ENCODE assay signal across 15 cellular contexts in genomic region chr6:158825951-158826306, GRCh38. TPM values are rescaled to one million over a fixed set of nuclear protein-coding genes. Genes with fewer than 3 reads are reported as not detected.
DNase-seq lines count a peak whose midpoint lies in the region; ATAC-seq and TF ChIP-seq lines count a peak whose summit lies in the region.
"Had no signal": no experiment of that assay in that cellular context is flagged by ENCODE, and none has a peak within 500 bp of the region (broad histone marks: within the 10 kb centered on the region; RNA-seq: fewer than 3 reads in every experiment).

No MANE protein-coding gene starts in this region.

- WGBS in esophagus squamous epithelium, 2 donors = 59 to 70% methylated on average over 9 of the region's 9 CpGs

- POLR2A ChIA-PET in AG04450 (lab: Yijun Ruan, JAX) = interaction anchor here (0.6 kb wide), 1 partner anchor 63 kb away, joined by 3 read pairs; no protein-coding TSS in a partner anchor

- no peaks in the 10 kb centered on the region for H3K36me3 ChIP-seq in OCI-LY1 (ENCODE audit: insufficient read depth, low read length)
- H3K36me3 ChIP-seq in esophagus squamous epithelium = no peaks in the 10 kb centered on the region

- H4K20me1 ChIP-seq in OCI-LY1 (ENCODE audit: insufficient read depth, low read length) = no peaks in the 10 kb centered on the region

- no peak for TF ChIP-seq POLR2A in esophagus squamous epithelium (IDR thresholded peaks at IDR 0.05)

- H3K36me3 Mint-ChIP-seq in glutamatergic neuron (ENCODE audit: unreplicated experiment) (no peaks in the 10 kb centered on the region), nephron (ENCODE audit: low read depth) (no peaks in the 10 kb centered on the region)
- H3K36me3 Mint-ChIP-seq: natural killer cell had no signal

- peak; percentile 52 for DNase-seq in AG04450 (ENCODE audit: low read depth, low spot score)
- DNase-seq in glutamatergic neuron = no peak
- DNase-seq in esophagus squamous epithelium (lab: John Stamatoyannopoulos, UW) = no peak
- DNase-seq in coronary artery (ENCODE audit: low spot score) = no peak
- DNase-seq in stimulated activated naive CD4-positive, alpha-beta T cell treated with Interleukin-2 at 50 U/mL for 16 hours (lab: John Stamatoyannopoulos, UW) = no peak
- DNase-seq: activated effector memory CD4-positive, alpha-beta T cell treated with Interleukin-2 at 50 U/mL for 16 hours; natural killer cell; NCI-H146; NCI-H774; stimulated activated CD4-positive, alpha-beta T cell treated with anti-CD3 and anti-CD28 coated beads, Interleukin-15, amount 100 ng/mL, for 24 hours had no signal

- H3K4me1 Mint-ChIP-seq in glutamatergic neuron (ENCODE audit: low read depth, unreplicated experiment) (peaks cover 12% of the 10 kb centered on the region), nephron (peaks cover 10% of the 10 kb centered on the region)

- H3K27me3 ChIP-seq in AG04450 (ENCODE audit: control insufficient read depth, insufficient read depth, low read length) (no peaks in the 10 kb centered on the region), OCI-LY1 (ENCODE audit: insufficient read depth, low read length) (no peaks in the 10 kb centered on the region), esophagus squamous epithelium (no peaks in the 10 kb centered on the region)

- no peaks in the 10 kb centered on the region for H3K9me3 Mint-ChIP-seq in glutamatergic neuron (ENCODE audit: unreplicated experiment)
- H3K9me3 Mint-ChIP-seq in nephron = no peaks in the 10 kb centered on the region
- H3K9me3 Mint-ChIP-seq: natural killer cell had no signal

- H3K4me3 ChIP-seq in AG04450 (ENCODE audit: low read depth, low read length) = no peak overlapping the region
- no peak overlapping the region for H3K4me3 ChIP-seq in OCI-LY1 (ENCODE audit: low read depth, low read length, poor library complexity, severe bottlenecking)
- no peak overlapping the region for H3K4me3 ChIP-seq in esophagus squamous epithelium
- no peak overlapping the region for H3K4me3 ChIP-seq in coronary artery

- no peak overlapping the region for H2AFZ ChIP-seq in OCI-LY1 (ENCODE audit: low read length)

- H3K79me2 ChIP-seq in OCI-LY1 (ENCODE audit: insufficient read depth, low read length) = no peaks in the 10 kb centered on the region

- H3K27ac ChIP-seq in AG04450 (ENCODE audit: low read depth, low read length) (no peak overlapping the region), OCI-LY1 (ENCODE audit: low read depth, low read length, poor library complexity, severe bottlenecking) (peak overlapping the region; percentile 35), esophagus squamous epithelium (peak overlapping the region in 1 of 4 donors; percentile 29), coronary artery (no peak overlapping the region)
- H3K27ac ChIP-seq: epithelial cell of prostate had no signal

- no peak for ATAC-seq in GM18868 (IDR thresholded peaks at IDR 0.05; ENCODE audit: unreplicated experiment)
- ATAC-seq: activated CD4-positive, CD25-positive, alpha-beta regulatory T cell treated with anti-CD3 and anti-CD28 coated beads, Interleukin-2, amount 50 U/mL, for 24 hours; natural killer cell had no signal

- intact Hi-C loops in esophagus squamous epithelium (cut with DNase I) = no loop called here

- H3K4me1 ChIP-seq in OCI-LY1 (ENCODE audit: insufficient read depth, low read length, severe bottlenecking) (peaks cover 23% of the 10 kb centered on the region), esophagus squamous epithelium (peaks cover 0 to 10% (median 0%) of the 10 kb centered on the region in 3 donors)

- peaks cover 4% of the 10 kb centered on the region for H3K27me3 Mint-ChIP-seq in glutamatergic neuron (ENCODE audit: unreplicated experiment)
- peaks cover 4% of the 10 kb centered on the region for H3K27me3 Mint-ChIP-seq in nephron (ENCODE audit: low read depth)

- no peak overlapping the region for H3K9ac ChIP-seq in OCI-LY1 (ENCODE audit: low read length)

- no peak overlapping the region for H3K4me2 ChIP-seq in OCI-LY1 (ENCODE audit: low read length)

- CTCF ChIA-PET in AG04450 (lab: Charles Lee) = no interaction called here

- no peaks in the 10 kb centered on the region for H3K9me2 ChIP-seq in OCI-LY1 (ENCODE audit: low read depth, low read length)

- peak overlapping the region; percentile 8 for H3K4me3 Mint-ChIP-seq in glutamatergic neuron (ENCODE audit: unreplicated experiment)
- H3K4me3 Mint-ChIP-seq in nephron = no peak overlapping the region
- H3K4me3 Mint-ChIP-seq: natural killer cell had no signal

- H3K9me3 ChIP-seq in AG04450 (ENCODE audit: control insufficient read depth, insufficient read depth, low read length) (no peaks in the 10 kb centered on the region), OCI-LY1 (ENCODE audit: low read length) (no peaks in the 10 kb centered on the region), esophagus squamous epithelium (no peaks in the 10 kb centered on the region)

- H3F3A ChIP-seq in OCI-LY1 (ENCODE audit: insufficient read depth, low read length) = no peaks in the 10 kb centered on the region

- TF ChIP-seq CTCF in AG04450 (IDR thresholded peaks at IDR 0.05; ENCODE audit: low read depth, low read length) (no peak), OCI-LY1 (IDR thresholded peaks at IDR 0.05; ENCODE audit: low read length) (no peak), glutamatergic neuron (IDR thresholded peaks at IDR 0.05; ENCODE audit: partially characterized antibody, unreplicated experiment) (no peak), nephron (IDR thresholded peaks at IDR 0.05; ENCODE audit: unreplicated experiment in 3 of 3) (no peak), esophagus squamous epithelium (IDR thresholded peaks at IDR 0.05) (no peak), coronary artery (IDR thresholded peaks at IDR 0.05) (no peak)

- H3K27ac Mint-ChIP-seq in glutamatergic neuron (ENCODE audit: unreplicated experiment) (no peak overlapping the region), nephron (peak overlapping the region; percentile 3 to 10 (median 5))
- H3K27ac Mint-ChIP-seq: natural killer cell had no signal

RNA-seq across cellular contexts. Expression of gene EZR, which starts 6.8 kb away (rescaled TPM):
- 56.7 and 61.2 TPM in 2 replicates for polyA plus RNA-seq in AG04450 (2011; rRNA removed)
- 58.7 and 59.5 TPM in 2 replicates for polyA minus RNA-seq in AG04450 (2011; rRNA and poly(A)+ RNA removed)
- total RNA-seq in glutamatergic neuron (ENCODE audit: unreplicated experiment) (272 TPM), esophagus squamous epithelium (100 to 1,000 TPM; 208 to 339 (median 285) TPM)
